Comparison of ENCODE assay signal across 27 cellular contexts in genomic region chr15:39270221-39270835, GRCh38.
DNase-seq lines count a peak whose midpoint lies in the region; ATAC-seq, FAIRE-seq and TF ChIP-seq lines count a peak whose summit lies in the region.
"Had no signal": no experiment of that assay in that cellular context is flagged by ENCODE, and none has a peak within 500 bp of the region (broad histone marks: within the 10 kb centered on the region; RNA-seq: fewer than 3 reads in every experiment).

No MANE protein-coding gene starts in this region.

- no peak for FAIRE-seq in GM12891 (lab: Jason Lieb, UNC)

- no peak overlapping the region for H3K14ac ChIP-seq in neuronal stem cell (ENCODE audit: low read length)

- H3K9me3 Mint-ChIP-seq in Caco-2 (ENCODE audit: unreplicated experiment): no peaks in the 10 kb centered on the region
- H3K9me3 Mint-ChIP-seq: CD8-positive, alpha-beta memory T cell; central memory CD8-positive, alpha-beta T cell; mesothelial cell of epicardium; nephron progenitor cell; type B pancreatic cell had no signal

- H3K4me3 ChIP-seq in Caco-2 (ENCODE audit: low read depth, low read length): no peak overlapping the region
- no peak overlapping the region for H3K4me3 ChIP-seq in neuronal stem cell (ENCODE audit: low read length in 2 of 2)
- H3K4me3 ChIP-seq: esophagus muscularis mucosa, skin epidermis had no signal

- no peaks in the 10 kb centered on the region for H3K79me1 ChIP-seq in neuronal stem cell (ENCODE audit: low read depth, low read length)

- H3K23ac ChIP-seq in neuronal stem cell (ENCODE audit: low read depth, low read length, poor library complexity): no peak overlapping the region

- H3K18ac ChIP-seq in neuronal stem cell (ENCODE audit: low read length): no peak overlapping the region

- H3K27me3 Mint-ChIP-seq in Caco-2 (ENCODE audit: insufficient read depth, unreplicated experiment): no peaks in the 10 kb centered on the region

- H3K27ac Mint-ChIP-seq in Caco-2 (ENCODE audit: unreplicated experiment): peak overlapping the region; percentile 74
- H3K27ac Mint-ChIP-seq: CD8-positive, alpha-beta memory T cell; mesothelial cell of epicardium; nephron progenitor cell; progenitor cell of endocrine pancreas; T-helper 17 cell; type B pancreatic cell had no signal

- peak overlapping the region; percentile 27 for H3K4me3 Mint-ChIP-seq in Caco-2 (ENCODE audit: unreplicated experiment)
- H3K4me3 Mint-ChIP-seq: CD8-positive, alpha-beta memory T cell; central memory CD8-positive, alpha-beta T cell; mesothelial cell of epicardium; nephron progenitor cell; T-helper 17 cell; type B pancreatic cell had no signal

- BruUV-seq in Caco-2 (replicated peaks; lab: Mats Ljungman, UMichigan): no TSS peak

- H4K8ac ChIP-seq in neuronal stem cell (ENCODE audit: low read depth, low read length): no peak overlapping the region

- H3K27ac ChIP-seq in neuronal stem cell (replicated peaks; ENCODE audit: low read length): no peak overlapping the region
- H3K27ac ChIP-seq: esophagus muscularis mucosa had no signal

- H3K4ac ChIP-seq in neuronal stem cell (ENCODE audit: low read length): no peak overlapping the region

- TF ChIP-seq POLR2A in GM12891 (IDR thresholded peaks at IDR 0.05; ENCODE audit: low read depth, low read length): no peak

- peak overlapping the region; percentile 26 for H2AFZ ChIP-seq in neuronal stem cell (ENCODE audit: low read length)

- H4K91ac ChIP-seq in neuronal stem cell (ENCODE audit: low read depth, low read length, poor library complexity): no peak overlapping the region

- H3K4me1 ChIP-seq in Caco-2 (peaks cover 73% of the 10 kb centered on the region), neuronal stem cell (ENCODE audit: control insufficient read depth in 2 of 2, insufficient read depth in 1 of 2, low read depth in 1 of 2, low read length in 2 of 2) (peaks cover 0 to 3% of the 10 kb centered on the region in 2 donors)

- peaks cover 18% of the 10 kb centered on the region for H3K36me3 Mint-ChIP-seq in Caco-2 (ENCODE audit: insufficient read depth, unreplicated experiment)
- H3K36me3 Mint-ChIP-seq: CD8-positive, alpha-beta memory T cell; mesothelial cell of epicardium; type B pancreatic cell had no signal

- H2BK12ac ChIP-seq in neuronal stem cell (ENCODE audit: low read length): no peak overlapping the region

- H3K9ac ChIP-seq in neuronal stem cell (ENCODE audit: low read depth, low read length, poor library complexity): no peak overlapping the region

- H2BK120ac ChIP-seq in neuronal stem cell (ENCODE audit: low read depth, low read length): no peak overlapping the region

- POLR2A ChIA-PET in Caco-2 (lab: Charles Lee): no interaction called here

- ATAC-seq in HG02678 (IDR thresholded peaks at IDR 0.05; ENCODE audit: unreplicated experiment): no peak
- ATAC-seq: T-helper 17 cell had no signal

- no peak overlapping the region for H2BK5ac ChIP-seq in neuronal stem cell (ENCODE audit: low read length)

- H3K9me3 ChIP-seq in Caco-2 (no peaks in the 10 kb centered on the region), neuronal stem cell (replicated peaks in 1 of 2; ENCODE audit: control insufficient read depth in 2 of 2, insufficient read depth in 1 of 2, low read depth in 1 of 2, low read length in 2 of 2) (no peaks in the 10 kb centered on the region)
- H3K9me3 ChIP-seq: esophagus muscularis mucosa had no signal

- intact Hi-C loops in Caco-2 (cut with micrococcal nuclease; ENCODE audit: unreplicated experiment): loop anchor here (5.0 kb wide), 6 partner anchors 78 to 452 kb away; no protein-coding TSS in a partner anchor

- H3K27me3 ChIP-seq in Caco-2 (replicated peaks; ENCODE audit: control insufficient read depth, insufficient read depth, low read length) (no peaks in the 10 kb centered on the region), neuronal stem cell (ENCODE audit: control insufficient read depth in 3 of 3, insufficient read depth in 3 of 3, low read depth in 1 of 3, low read length in 3 of 3) (no peaks in the 10 kb centered on the region)
- H3K27me3 ChIP-seq: esophagus muscularis mucosa had no signal

- TF ChIP-seq CTCF in Caco-2 (IDR thresholded peaks at IDR 0.05; ENCODE audit: insufficient read depth in 1 of 2, low read depth in 1 of 2, low read length in 1 of 2, severe bottlenecking in 1 of 2, unreplicated experiment in 1 of 2): no peak

- H2AK5ac ChIP-seq in neuronal stem cell (ENCODE audit: low read depth, low read length): no peak overlapping the region

- peaks cover 42% of the 10 kb centered on the region for H3K4me1 Mint-ChIP-seq in Caco-2 (ENCODE audit: low read depth, unreplicated experiment)
- H3K4me1 Mint-ChIP-seq: CD8-positive, alpha-beta memory T cell; central memory CD8-positive, alpha-beta T cell; nephron progenitor cell; T-helper 17 cell had no signal

- DNase-seq in Caco-2: no peak
- peak; percentile 41 for DNase-seq in NCI-H526 treated with DMSO at 0.1 percent for 48 hours (lab: John Stamatoyannopoulos, UW)
- DNase-seq in dermis blood vessel endothelial cell: peak; percentile 30
- DNase-seq in neuronal stem cell (ENCODE audit: low spot score): no peak
- DNase-seq in NOMO-1 treated with DMSO at 0.1 percent for 48 hours (lab: John Stamatoyannopoulos, UW; ENCODE audit: unreplicated experiment): no peak
- no peak for DNase-seq in GM12891 (ENCODE audit: insufficient read length, low spot score)
- no peak for DNase-seq in stimulated activated CD4-positive, alpha-beta T cell treated with anti-CD3 and anti-CD28 coated beads, Interleukin-12 subunit alpha, Interleukin-12 subunit beta, amount 100 ng/mL, for 4 hours
- DNase-seq: activated CD4-positive, alpha-beta T cell treated with anti-CD3 and anti-CD28 coated beads, Interleukin-2, amount 50 U/mL, for 4 hours; activated T-cell treated with anti-CD3 and anti-CD28 coated beads for 4 hours; AML-193; amygdala; CD8-positive, alpha-beta memory T cell; DMS79; head of caudate nucleus; NCI-H1092 treated with DMSO at 0.1 percent for 48 hours; NCI-H524 treated with DMSO at 0.1 percent for 48 hours; nephron progenitor cell; SIG-M5; stimulated activated CD4-positive, alpha-beta T cell treated with anti-CD3 and anti-CD28 coated beads, Interleukin-4, amount 100 ng/mL, for 1 hour; T-helper 17 cell had no signal

- no peak overlapping the region for H2BK15ac ChIP-seq in neuronal stem cell (ENCODE audit: low read length)

- H3K36me3 ChIP-seq in Caco-2 (ENCODE audit: control insufficient read depth, insufficient read depth, low read length) (no peaks in the 10 kb centered on the region), neuronal stem cell (replicated peaks in 1 of 2; ENCODE audit: control insufficient read depth in 2 of 2, insufficient read depth in 2 of 2, low read length in 2 of 2) (no peaks in the 10 kb centered on the region)
- H3K36me3 ChIP-seq: esophagus muscularis mucosa had no signal

- CTCF ChIA-PET in Caco-2 (lab: Charles Lee): no interaction called here

- H3K4me2 ChIP-seq in neuronal stem cell (ENCODE audit: insufficient read depth, low read length, poor library complexity, severe bottlenecking): no peak overlapping the region

TF ChIP-seq in GM12891, 5 proteins besides CTCF, POLR2A, EP300 and RAD21:
- no peak for TF ChIP-seq POU2F2 (IDR thresholded peaks at IDR 0.05; ENCODE audit: low read depth, low read length)
- no peak for TF ChIP-seq POLR2AphosphoS5 (IDR thresholded peaks at IDR 0.05; ENCODE audit: low read depth, low read length)
- TF ChIP-seq PAX5 (IDR thresholded peaks at IDR 0.05; ENCODE audit: insufficient read depth, low read length, severe bottlenecking): no peak
- TF ChIP-seq TAF1 (IDR thresholded peaks at IDR 0.05; ENCODE audit: low read depth, low read length): no peak
- no peak for TF ChIP-seq SPI1 (IDR thresholded peaks at IDR 0.05; ENCODE audit: low read depth, low read length)
TF ChIP-seq in GM12891: peak in this region for 0.

Comparison
In these comparisons a context has a peak if more than half of its experiments do, and no peak if none do; other contexts are left out.
1. DNase-seq: peak in NCI-H526 treated with DMSO at 0.1 percent for 48 hours (single experiment) and dermis blood vessel endothelial cell (single experiment); none in Caco-2 (0 of 2), neuronal stem cell (single experiment), NOMO-1 treated with DMSO at 0.1 percent for 48 hours (single experiment), GM12891 (single experiment) and stimulated activated CD4-positive, alpha-beta T cell treated with anti-CD3 and anti-CD28 coated beads, Interleukin-12 subunit alpha, Interleukin-12 subunit beta, amount 100 ng/mL, for 4 hours (single experiment).